In genomic region chr7:153170287-153170686, GRCh38 we compare ENCODE assay signal across 24 cellular contexts.
"Had no signal": no experiment of that assay in that cellular context is flagged by ENCODE, and none has a peak within 500 bp of the region (broad histone marks: within the 10 kb centered on the region; RNA-seq: fewer than 3 reads in every experiment).

No MANE protein-coding gene starts in this region.

- H3K4me3 ChIP-seq: coronary artery, esophagus squamous epithelium, gastrocnemius medialis, heart right ventricle, left lung, lower lobe of right lung, mucosa of descending colon had no signal

- ATAC-seq: effector memory CD8-positive, alpha-beta T cell; esophagus mucosa; gastrocnemius medialis; heart right ventricle; left cardiac atrium; left lung; left ventricle myocardium superior; lower lobe of right lung; mucosa of descending colon had no signal

- H3K27ac ChIP-seq: coronary artery, epithelial cell of prostate, esophagus squamous epithelium, gastrocnemius medialis, heart right ventricle, left lung, lower lobe of right lung had no signal

- H3K27me3 ChIP-seq: esophagus squamous epithelium, gastrocnemius medialis, heart right ventricle, left lung had no signal

- H3K27ac Mint-ChIP-seq: effector memory CD8-positive, alpha-beta T cell; endodermal cell; mesothelial cell of epicardium had no signal

- DNase-seq: dermis blood vessel endothelial cell; effector CD8-positive, alpha-beta T cell; effector memory CD8-positive, alpha-beta T cell; endodermal cell; erythroblast; esophagus squamous epithelium; foreskin fibroblast; foreskin melanocyte; gastrocnemius medialis; glutamatergic neuron; head of caudate nucleus; heart right ventricle; hippocampal formation; left cardiac atrium; left lung; left ventricle myocardium superior; lower lobe of right lung; mesenchymal stem cell; mucosa of descending colon; naive B cell had no signal

- H3K9me3 ChIP-seq: gastrocnemius medialis had no signal

- H3K27me3 Mint-ChIP-seq: effector memory CD8-positive, alpha-beta T cell; naive B cell had no signal

- H3K4me1 ChIP-seq: gastrocnemius medialis, heart right ventricle, left lung, lower lobe of right lung had no signal

- H3K4me1 Mint-ChIP-seq: endodermal cell, mesothelial cell of epicardium, naive B cell had no signal

- H3K36me3 ChIP-seq: esophagus squamous epithelium, gastrocnemius medialis, heart right ventricle, left lung, lower lobe of right lung had no signal

- H3K4me3 Mint-ChIP-seq: effector memory CD8-positive, alpha-beta T cell; endodermal cell; mesothelial cell of epicardium had no signal
